ENCODE assay signal across 1 cellular context in genomic region chr12:46468159-46468558, GRCh38.
TF ChIP-seq lines count a peak whose summit lies in the region.

No MANE protein-coding gene starts in this region.

TF ChIP-seq in HepG2, 621 proteins besides CTCF, POLR2A, EP300 and RAD21 (continued from another document and continues in another):
- TF ChIP-seq GMEB1 (CRISPR knock-in tag; IDR thresholded peaks at IDR 0.05; ENCODE audit: borderline replicate concordance) = no peak
- TF ChIP-seq KAT8 (CRISPR knock-in tag; IDR thresholded peaks at IDR 0.05) = no peak
- TF ChIP-seq CBX2 (IDR thresholded peaks at IDR 0.05; ENCODE audit: low read depth, low read length) = no peak
- no peak for TF ChIP-seq CBX2 (CRISPR knock-in tag; IDR thresholded peaks at IDR 0.05; ENCODE audit: low read depth)
- 0 out of 2 replicates have a peak, but pooled peaks have one; percentile 38 for TF ChIP-seq ARID5B (CRISPR knock-in tag; IDR thresholded peaks at IDR 0.05)
- TF ChIP-seq BORCS8-MEF2B (CRISPR knock-in tag; IDR thresholded peaks at IDR 0.05) = no peak
- TF ChIP-seq DMAP1 (CRISPR knock-in tag; IDR thresholded peaks at IDR 0.05) = no peak
- TF ChIP-seq RCOR2 (CRISPR knock-in tag; IDR thresholded peaks at IDR 0.05) = 0 out of 2 replicates have a peak, but pooled peaks have one; percentile 34
- TF ChIP-seq ZKSCAN8 (CRISPR knock-in tag; IDR thresholded peaks at IDR 0.05; ENCODE audit: borderline replicate concordance) = no peak
- 0 out of 2 replicates have a peak, but pooled peaks have one; percentile 26 for TF ChIP-seq NR2C2 (CRISPR knock-in tag; IDR thresholded peaks at IDR 0.05; ENCODE audit: borderline replicate concordance)
- peak; percentile 56; the same call in 1 of the 2 replicates for TF ChIP-seq ETV5 (CRISPR knock-in tag; IDR thresholded peaks at IDR 0.05; ENCODE audit: borderline replicate concordance)
- no peak for TF ChIP-seq SAFB2 (CRISPR knock-in tag; IDR thresholded peaks at IDR 0.05; ENCODE audit: borderline replicate concordance, low read depth)
- TF ChIP-seq DMTF1 (CRISPR knock-in tag; IDR thresholded peaks at IDR 0.05) = no peak
- no peak for TF ChIP-seq PRDM4 (CRISPR knock-in tag; IDR thresholded peaks at IDR 0.05; ENCODE audit: borderline replicate concordance)
- 0 out of 2 replicates have a peak, but pooled peaks have one; percentile 17 for TF ChIP-seq FOXA3 (CRISPR knock-in tag; IDR thresholded peaks at IDR 0.05)
- TF ChIP-seq ADNP (CRISPR knock-in tag; IDR thresholded peaks at IDR 0.05) = no peak
- TF ChIP-seq PAF1 (CRISPR knock-in tag; IDR thresholded peaks at IDR 0.05) = no peak
- peak; percentile 59 for TF ChIP-seq FOSL2 (CRISPR knock-in tag; IDR thresholded peaks at IDR 0.05)
- no peak for TF ChIP-seq SMARCC2 (IDR thresholded peaks at IDR 0.05)
- TF ChIP-seq ZNF546 (CRISPR knock-in tag; conservative IDR thresholded peaks at IDR 0.05) = no peak
- peak; percentile 94 for TF ChIP-seq PPARG (CRISPR knock-in tag; conservative IDR thresholded peaks at IDR 0.05)
- no peak for TF ChIP-seq TEAD2 (CRISPR knock-in tag; IDR thresholded peaks at IDR 0.05)
- no peak for TF ChIP-seq ISX (CRISPR knock-in tag; conservative IDR thresholded peaks at IDR 0.05)
- TF ChIP-seq NFYC (CRISPR knock-in tag; IDR thresholded peaks at IDR 0.05) = no peak
- TF ChIP-seq PRPF4 (IDR thresholded peaks at IDR 0.05; ENCODE audit: low read depth, low read length, poor library complexity, severe bottlenecking) = no peak
- TF ChIP-seq ZNF781 (CRISPR knock-in tag; IDR thresholded peaks at IDR 0.05; ENCODE audit: borderline replicate concordance, not compliant biosample characterization) = no peak
- no peak for TF ChIP-seq ZNF749 (CRISPR knock-in tag; IDR thresholded peaks at IDR 0.05; ENCODE audit: borderline replicate concordance)
- no peak for TF ChIP-seq TOE1 (CRISPR knock-in tag; IDR thresholded peaks at IDR 0.05)
- TF ChIP-seq ZNF205 (CRISPR knock-in tag; IDR thresholded peaks at IDR 0.05) = no peak
- TF ChIP-seq ZBTB44 (CRISPR knock-in tag; IDR thresholded peaks at IDR 0.05) = no peak
- no peak for TF ChIP-seq GATAD1 (CRISPR knock-in tag; IDR thresholded peaks at IDR 0.05)
- TF ChIP-seq SNAPC4 (CRISPR knock-in tag; IDR thresholded peaks at IDR 0.05) = no peak
- TF ChIP-seq BRCA1 (CRISPR knock-in tag; IDR thresholded peaks at IDR 0.05) = no peak
- TF ChIP-seq FOXJ3 (CRISPR knock-in tag; IDR thresholded peaks at IDR 0.05; ENCODE audit: borderline replicate concordance) = no peak
- TF ChIP-seq HDAC2 (CRISPR knock-in tag; IDR thresholded peaks at IDR 0.05) = 0 out of 2 replicates have a peak, but pooled peaks have one; percentile 11
- no peak for TF ChIP-seq ATF3 (CRISPR knock-in tag; IDR thresholded peaks at IDR 0.05)
- no peak for TF ChIP-seq MLX (CRISPR knock-in tag; IDR thresholded peaks at IDR 0.05)
- no peak for TF ChIP-seq ARHGAP35 (CRISPR knock-in tag; IDR thresholded peaks at IDR 0.05; ENCODE audit: borderline replicate concordance)
- TF ChIP-seq ZSCAN9 (CRISPR knock-in tag; IDR thresholded peaks at IDR 0.05; ENCODE audit: borderline replicate concordance) = no peak
- TF ChIP-seq ZBTB34 (CRISPR knock-in tag; IDR thresholded peaks at IDR 0.05) = no peak
- no peak for TF ChIP-seq ZNF83 (CRISPR knock-in tag; IDR thresholded peaks at IDR 0.05; ENCODE audit: borderline replicate concordance)
- TF ChIP-seq ZSCAN30 (CRISPR knock-in tag; IDR thresholded peaks at IDR 0.05) = no peak
- TF ChIP-seq POLR2AphosphoS2 (IDR thresholded peaks at IDR 0.05; ENCODE audit: low read depth, low read length) = no peak
- TF ChIP-seq KLF6 (CRISPR knock-in tag; IDR thresholded peaks at IDR 0.05) = no peak
